ENCODE assay signal across 20 cellular contexts in genomic region chr9:3804148-3804547, GRCh38.
DNase-seq lines count a peak whose midpoint lies in the region; ATAC-seq, FAIRE-seq and TF ChIP-seq lines count a peak whose summit lies in the region.
"Had no signal": no experiment of that assay in that cellular context is flagged by ENCODE, and none has a peak within 500 bp of the region (broad histone marks: within the 10 kb centered on the region; RNA-seq: fewer than 3 reads in every experiment).

No MANE protein-coding gene starts in this region.

- CTCF ChIA-PET in HepG2 (lab: Yijun Ruan, JAX; ENCODE audit: low intra/inter-chr PET ratio, low total read pairs), result no interaction called here

- H3K4me3 ChIP-seq in HepG2 (replicated peaks in 1 of 3; ENCODE audit: insufficient read depth in 1 of 3, low read depth in 2 of 3, low read length in 3 of 3), result no peak overlapping the region
- H3K4me3 ChIP-seq in right lobe of liver, result no peak overlapping the region
- no peak overlapping the region for H3K4me3 ChIP-seq in fibroblast of pulmonary artery (replicated peaks; ENCODE audit: low read depth, low read length)
- H3K4me3 ChIP-seq: GM23338 had no signal

- no peaks in the 10 kb centered on the region for H3K4me1 ChIP-seq in HepG2 (ENCODE audit: insufficient read depth, low read length)
- no peaks in the 10 kb centered on the region for H3K4me1 ChIP-seq in right lobe of liver

- H3K79me2 ChIP-seq in HepG2 (ENCODE audit: insufficient read depth, low read length), result no peaks in the 10 kb centered on the region

- POLR2A ChIA-PET in HepG2 (lab: Yijun Ruan, JAX), result no interaction called here

- no peak overlapping the region for H2AFZ ChIP-seq in HepG2 (ENCODE audit: low read length)
- H2AFZ ChIP-seq: GM23338 had no signal

- H3K4me2 ChIP-seq in HepG2 (ENCODE audit: low read depth, low read length), result no peak overlapping the region
- H3K4me2 ChIP-seq: GM23338 had no signal

- FAIRE-seq in HepG2 (lab: Jason Lieb, UNC), result no peak

- TF ChIP-seq RAD21 in HepG2 (CRISPR knock-in tag; IDR thresholded peaks at IDR 0.05), result no peak

- intact Hi-C loops in HepG2 (cut with micrococcal nuclease; ENCODE audit: unreplicated experiment), result no loop called here
- intact Hi-C loops in right lobe of liver (cut with DNase I), result no loop called here

- BruUV-seq in HepG2 (replicated peaks; lab: Mats Ljungman, UMichigan), result no TSS peak

- no peaks in the 10 kb centered on the region for H3K9me3 ChIP-seq in HepG2 (ENCODE audit: low read length)
- no peaks in the 10 kb centered on the region for H3K9me3 ChIP-seq in right lobe of liver

- no peak for DNase-seq in HepG2 (ENCODE audit: low spot score)
- DNase-seq in right lobe of liver, result no peak
- peak; percentile 45 for DNase-seq in amniotic epithelial cell (ENCODE audit: low read depth)
- peak; percentile 28 for DNase-seq in fibroblast of pulmonary artery (ENCODE audit: low read depth)
- no peak for DNase-seq in H4 (ENCODE audit: low spot score)
- DNase-seq: 8988T; CD4-positive, alpha-beta memory T cell; DMS53; NCI-H1417 treated with DMSO at 0.1 percent for 48 hours; NCI-H1930; NCI-H345; NCI-H526; PC-3; RPMI8226; SHP77 treated with DMSO at 0.1 percent for 48 hours had no signal

- TF ChIP-seq EP300 in HepG2 (IDR thresholded peaks at IDR 0.05; ENCODE audit: low read depth in 2 of 2, low read length in 2 of 2) (no peak), HepG2 (CRISPR knock-in tag; IDR thresholded peaks at IDR 0.05; ENCODE audit: borderline replicate concordance) (no peak)

- H3K9ac ChIP-seq in HepG2 (ENCODE audit: insufficient read depth, low read depth, low read length), result no peak overlapping the region

- ATAC-seq in HepG2 (no peak), right lobe of liver (no peak), GM21786 (IDR thresholded peaks at IDR 0.05; ENCODE audit: unreplicated experiment) (no peak), HG02678 (IDR thresholded peaks at IDR 0.05; ENCODE audit: unreplicated experiment) (no peak), GM21528 (IDR thresholded peaks at IDR 0.05; ENCODE audit: low FRiP score, unreplicated experiment) (no peak)
- ATAC-seq: GM23338, PC-3, SK-N-SH treated with all-trans-retinoic acid at 6 μM for 48 hours had no signal

- in situ Hi-C loops in HepG2 (cut with HindIII; ENCODE audit: extremely low pct_ligation_motif_present, low pct_unique_long_range_greater_than_20kb), result no loop called here

- H4K20me1 ChIP-seq in HepG2 (ENCODE audit: insufficient read depth, low read length), result no peaks in the 10 kb centered on the region

- H3K36me3 ChIP-seq in HepG2 (replicated peaks in 1 of 2; ENCODE audit: control insufficient read depth in 1 of 2, insufficient read depth in 2 of 2, low read length in 2 of 2) (no peaks in the 10 kb centered on the region), right lobe of liver (no peaks in the 10 kb centered on the region)

- H3K27ac ChIP-seq in HepG2 (ENCODE audit: extremely low read length, insufficient read depth, low read length) (no peak overlapping the region), right lobe of liver (no peak overlapping the region)

- 2% methylated on average over 2 of the region's 2 CpGs for WGBS in HepG2 (ENCODE audit: low lambda C conversion rate)
- 31% methylated on average over 2 of the region's 2 CpGs for WGBS in right lobe of liver (ENCODE audit: insufficient coverage, low coverage, low lambda C conversion rate, missing lambda C conversion rate)

- H3K27me3 ChIP-seq in HepG2 (ENCODE audit: control insufficient read depth in 1 of 2, insufficient read depth in 2 of 2, low read length in 2 of 2), result no peaks in the 10 kb centered on the region
- H3K27me3 ChIP-seq in right lobe of liver, result no peaks in the 10 kb centered on the region

- no peak for TF ChIP-seq CTCF in HepG2 (CRISPR knock-in tag; IDR thresholded peaks at IDR 0.05)
- no peak for TF ChIP-seq CTCF in right lobe of liver (IDR thresholded peaks at IDR 0.05)
- no peak for TF ChIP-seq CTCF in fibroblast of pulmonary artery (IDR thresholded peaks at IDR 0.05; ENCODE audit: low read length, missing control alignments)

- TF ChIP-seq POLR2A in HepG2 (IDR thresholded peaks at IDR 0.05; ENCODE audit: insufficient read depth in 1 of 2, low read depth in 2 of 2, low read length in 2 of 2), result no peak
- TF ChIP-seq POLR2A in right lobe of liver (IDR thresholded peaks at IDR 0.05), result no peak

TF ChIP-seq in HepG2, 621 proteins besides CTCF, POLR2A, EP300 and RAD21:
- TF ChIP-seq FOXJ3 (CRISPR knock-in tag; IDR thresholded peaks at IDR 0.05; ENCODE audit: borderline replicate concordance) (no peak), ZBTB1 (CRISPR knock-in tag; IDR thresholded peaks at IDR 0.05; ENCODE audit: borderline replicate concordance) (no peak), YEATS2 (CRISPR knock-in tag; IDR thresholded peaks at IDR 0.05; ENCODE audit: borderline replicate concordance) (no peak), ATF7 (IDR thresholded peaks at IDR 0.05) (peak; percentile 38; the same call in 1 of the 2 replicates), ATF7 (CRISPR knock-in tag; IDR thresholded peaks at IDR 0.05) (no peak)

Comparison
In these comparisons a context has a peak if more than half of its experiments do, and no peak if none do; other contexts are left out.
1. DNase-seq: peak in amniotic epithelial cell (single experiment) and fibroblast of pulmonary artery (single experiment); none in HepG2 (single experiment), right lobe of liver (0 of 3) and H4 (single experiment).